In the genomic region with DNA sequence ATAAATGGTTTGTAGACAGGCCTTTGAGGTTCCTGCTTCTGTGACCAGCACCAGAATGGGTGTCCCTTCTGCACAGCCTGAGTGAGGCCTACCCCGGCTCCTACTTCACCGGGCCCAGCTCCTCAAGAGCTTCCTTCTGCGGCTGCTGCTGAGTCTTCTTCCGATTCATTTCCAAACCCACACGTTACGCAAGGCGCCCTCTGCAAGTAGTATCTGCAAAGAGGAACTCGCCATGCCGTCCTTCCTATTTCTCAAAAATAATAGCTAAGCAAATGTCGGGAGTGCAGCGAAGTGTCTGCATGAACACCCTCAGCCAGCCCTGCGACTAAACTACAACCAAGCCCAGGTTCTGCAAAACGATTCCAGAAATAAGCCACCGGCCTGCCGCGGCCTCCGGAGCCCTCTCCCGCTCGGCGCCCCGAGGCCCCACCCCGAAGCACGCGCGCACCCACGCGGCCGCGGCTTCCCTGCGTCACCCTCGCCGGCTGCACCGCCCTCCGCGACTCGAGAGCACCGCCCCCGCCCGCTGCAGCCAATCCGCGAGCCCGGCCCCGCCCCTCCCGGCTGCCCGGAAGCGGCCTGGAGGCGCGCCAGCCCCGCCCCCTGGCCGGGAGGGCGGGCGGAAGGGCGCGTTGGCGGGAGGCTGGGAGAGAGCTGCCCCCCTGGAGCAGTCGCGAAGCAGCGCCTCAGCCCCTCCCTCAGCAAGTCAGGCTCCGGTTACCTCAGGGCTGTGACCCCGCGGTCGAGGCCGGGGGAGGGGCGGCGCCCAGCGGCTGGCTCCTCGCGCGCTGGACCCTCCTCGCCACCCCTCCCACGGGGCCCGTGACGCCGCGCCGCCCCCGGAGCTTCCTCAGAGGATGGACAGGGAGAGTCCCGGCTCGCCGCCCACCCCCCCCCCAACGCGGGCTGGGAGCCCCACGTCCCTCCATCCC, we compare ENCODE assay signal across 8 cellular contexts. TPM values are rescaled to one million over a fixed set of nuclear protein-coding genes. Genes with fewer than 3 reads are reported as not detected.
DNase-seq lines count a peak whose midpoint lies in the region; ATAC-seq and TF ChIP-seq lines count a peak whose summit lies in the region.

No MANE protein-coding gene starts in this region.

- H3K4me3 ChIP-seq in ectodermal cell (ENCODE audit: insufficient read depth, low read depth, low read length) = peak overlapping the region; percentile 78

- CTCF ChIA-PET in CD4-positive, alpha-beta T cell (lab: Charles Lee) = interaction anchor here (0.9 to 2.6 kb wide), 6 partner anchors 10 to 723 kb away, joined by 3 to 25 read pairs (median 5); a partner anchor contains a TSS

- peaks cover 59% of the 10 kb centered on the region for H3K4me1 ChIP-seq in ectodermal cell (ENCODE audit: control insufficient read depth, insufficient read depth, low read length)

- peaks cover 46% of the 10 kb centered on the region for H3K36me3 Mint-ChIP-seq in CD4-positive, alpha-beta T cell (ENCODE audit: low read depth)

- no peaks in the 10 kb centered on the region for H3K9me3 Mint-ChIP-seq in CD4-positive, alpha-beta T cell

- peaks cover 66% of the 10 kb centered on the region for H3K4me1 Mint-ChIP-seq in CD4-positive, alpha-beta T cell (ENCODE audit: low read depth)

- peak overlapping the region; percentile 98 for H3K27ac ChIP-seq in CD4-positive, alpha-beta T cell (ENCODE audit: low read depth, low read length)
- H3K27ac ChIP-seq in ectodermal cell (ENCODE audit: insufficient read depth, low read depth, low read length, poor library complexity, severe bottlenecking) = peak overlapping the region; percentile 95

- 4 to 5% methylated on average over 83 of the region's 83 CpGs for WGBS in ectodermal cell, 2 experiments

- ATAC-seq in CD4-positive, alpha-beta T cell (ENCODE audit: poor library complexity) = peak; percentile 64
- peak; percentile 44 for ATAC-seq in GM19438 (IDR thresholded peaks at IDR 0.05; ENCODE audit: low read depth, unreplicated experiment)
- ATAC-seq in HG03565 (IDR thresholded peaks at IDR 0.05; ENCODE audit: unreplicated experiment) = peak; percentile 33

- H3K27me3 Mint-ChIP-seq in CD4-positive, alpha-beta T cell = no peaks in the 10 kb centered on the region

- TF ChIP-seq CTCF in CD4-positive, alpha-beta T cell (IDR thresholded peaks at IDR 0.05) = no peak

- no peaks in the 10 kb centered on the region for H3K9me3 ChIP-seq in CD4-positive, alpha-beta T cell (ENCODE audit: control insufficient read depth, low read length)
- no peaks in the 10 kb centered on the region for H3K9me3 ChIP-seq in ectodermal cell (ENCODE audit: control insufficient read depth, low read length)

- peak overlapping the region; percentile 99 for H3K27ac Mint-ChIP-seq in CD4-positive, alpha-beta T cell

- intact Hi-C loops in CD4-positive, alpha-beta T cell (cut with DNase I, micrococcal nuclease) = loop anchor here (1.0 to 10.0 kb wide), 4 partner anchors 9 to 350 kb away; a partner anchor contains a TSS

- peak overlapping the region; percentile 99 for H3K4me3 Mint-ChIP-seq in CD4-positive, alpha-beta T cell

- H3K36me3 ChIP-seq in ectodermal cell (ENCODE audit: control insufficient read depth, insufficient read depth, low read length) = no peaks in the 10 kb centered on the region

- POLR2A ChIA-PET in CD4-positive, alpha-beta T cell (lab: Charles Lee) = interaction anchor here (0.6 to 4.2 kb wide), 18 partner anchors 9 to 1751 kb away, joined by 3 to 132 read pairs (median 4); a partner anchor contains a TSS

- peak; percentile 93 to 99 (median 97) for DNase-seq in CD4-positive, alpha-beta T cell
- DNase-seq in NK-92 (lab: John Stamatoyannopoulos, UW; ENCODE audit: unreplicated experiment) (peak; percentile 73), medulla oblongata (ENCODE audit: extremely low spot score) (peak; percentile 96)
- peak; percentile 91 to 98 for DNase-seq in activated CD8-positive, alpha-beta memory T cell treated with anti-CD3 and anti-CD28 coated beads for 1 hour (ENCODE audit: extremely low read depth in 1 of 2, low read depth in 1 of 2)
- DNase-seq in stimulated activated CD4-positive, alpha-beta T cell treated with anti-CD3 and anti-CD28 coated beads, TNF-alpha, amount 100 ng/mL, for 24 hours (ENCODE audit: low read depth in 3 of 3) = peak; percentile 96 to 98 (median 97)

- no peaks in the 10 kb centered on the region for H3K27me3 ChIP-seq in CD4-positive, alpha-beta T cell (ENCODE audit: control insufficient read depth, insufficient read depth, low read length)
- no peaks in the 10 kb centered on the region for H3K27me3 ChIP-seq in ectodermal cell (ENCODE audit: control insufficient read depth, insufficient read depth, low read length, poor library complexity, severe bottlenecking)

RNA-seq across cellular contexts. Expression of a gene that starts 8.3 kb away (rescaled TPM):
- total RNA-seq in CD4-positive, alpha-beta T cell = 100 to 1,000 TPM; 111 to 118 TPM
- 22.9 TPM for polyA plus RNA-seq in ectodermal cell (2013, experiment 1 of 4)
- polyA plus RNA-seq in ectodermal cell (2013, experiment 2 of 4) = 22.5 TPM
- polyA plus RNA-seq in ectodermal cell (2013, experiment 3 of 4) = 17.3 TPM
- 18.3 TPM for polyA plus RNA-seq in ectodermal cell (2013, experiment 4 of 4)

RNA-seq across cellular contexts. Expression of a gene that starts 55.2 kb away (rescaled TPM):
- total RNA-seq in CD4-positive, alpha-beta T cell = 100 to 1,000 TPM; 147 to 154 TPM
- 103 TPM for polyA plus RNA-seq in ectodermal cell (2013, experiment 1 of 4)
- polyA plus RNA-seq in ectodermal cell (2013, experiment 2 of 4) = 118 TPM
- 96.1 TPM for polyA plus RNA-seq in ectodermal cell (2013, experiment 3 of 4)
- polyA plus RNA-seq in ectodermal cell (2013, experiment 4 of 4) = 110 TPM

RNA-seq across cellular contexts. Expression of a gene that starts 56.3 kb away (rescaled TPM):
- total RNA-seq in CD4-positive, alpha-beta T cell = 10 to 100 TPM; 29.6 to 31.9 TPM
- polyA plus RNA-seq in ectodermal cell (2013, experiment 1 of 4) = 47.0 TPM
- 49.8 TPM for polyA plus RNA-seq in ectodermal cell (2013, experiment 2 of 4)
- 40.5 TPM for polyA plus RNA-seq in ectodermal cell (2013, experiment 3 of 4)
- polyA plus RNA-seq in ectodermal cell (2013, experiment 4 of 4) = 45.5 TPM

Comparison
In these comparisons a context has a peak if more than half of its experiments do, and no peak if none do; other contexts are left out.
1. Peak in every context shown above with its lines: DNase-seq, ATAC-seq, H3K4me3 ChIP-seq and H3K27ac ChIP-seq.